ENCODE assay signal across 8 cellular contexts in genomic region chr12:1117970-1118563, GRCh38.
DNase-seq lines count a peak whose midpoint lies in the region; ATAC-seq lines count a peak whose summit lies in the region.

No MANE protein-coding gene starts in this region.

- no peak for ATAC-seq in HG02588 (IDR thresholded peaks at IDR 0.05; ENCODE audit: unreplicated experiment)

- DNase-seq in activated gamma-delta T cell treated with Interleukin-2 at 50 U/mL for 16 hours (peak; percentile 69), activated gamma-delta T cell (lab: John Stamatoyannopoulos, UW) (no peak), NCI-H345 (lab: John Stamatoyannopoulos, UW) (peak; percentile 69), cerebellar cortex (ENCODE audit: low spot score) (peak; percentile 81), kidney tubule cell (ENCODE audit: low spot score) (peak; percentile 79)
- DNase-seq in activated CD4-positive, CD25-positive, alpha-beta regulatory T cell (lab: John Stamatoyannopoulos, UW), result peak; percentile 22 to 56 (median 40)
- peak; percentile 63 for DNase-seq in stimulated activated CD4-positive, alpha-beta T cell treated with anti-CD3 and anti-CD28 coated beads, Interleukin-4, amount 100 ng/mL, for 1 hour
